1 cellular context compared by ENCODE assay signal in the genomic region with DNA sequence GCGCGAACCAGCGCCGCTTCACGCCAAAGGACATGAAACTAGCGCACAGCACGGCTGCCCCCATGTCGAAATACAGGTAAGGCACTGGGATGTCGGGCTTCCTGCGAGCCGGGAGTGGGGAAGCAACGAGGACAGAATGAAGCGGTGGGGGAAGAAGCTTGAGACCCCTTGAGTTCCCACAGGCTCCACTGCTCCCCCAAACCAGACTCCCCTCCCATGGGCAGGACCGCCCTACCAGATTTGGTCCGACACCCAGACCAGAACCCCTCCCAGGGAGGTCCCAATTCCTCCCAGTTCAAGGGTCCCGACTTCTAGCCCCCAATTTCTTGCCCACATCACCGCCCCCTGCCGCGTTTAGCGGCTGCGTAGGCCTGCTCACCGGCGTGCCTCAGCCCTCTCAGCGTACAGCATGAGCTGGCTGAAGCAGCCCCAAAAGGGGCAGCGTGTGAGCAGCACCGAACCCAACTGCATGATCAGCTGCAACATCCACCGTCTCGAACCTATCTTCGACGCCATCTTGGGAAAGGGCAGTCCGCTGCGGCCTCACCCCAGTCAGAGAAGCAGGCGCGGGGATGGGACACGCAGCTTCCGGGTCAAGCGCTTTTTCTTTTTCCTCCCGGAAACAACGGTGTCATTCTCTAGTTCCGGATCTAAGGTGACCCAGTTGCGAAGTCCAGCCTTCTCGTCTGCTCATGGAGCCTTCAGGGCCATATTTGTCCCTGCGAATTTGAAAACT.
TF ChIP-seq lines count a peak whose summit lies in the region.

A gene (minus strand): TSS at position 527 of the 736 bp plus-strand sequence. CDS start 11 bp downstream, at position 516.

TF ChIP-seq in K562, 482 proteins besides CTCF, POLR2A, EP300 and RAD21 (continued from another document and continues in another):
- TF ChIP-seq, protein P1, sequence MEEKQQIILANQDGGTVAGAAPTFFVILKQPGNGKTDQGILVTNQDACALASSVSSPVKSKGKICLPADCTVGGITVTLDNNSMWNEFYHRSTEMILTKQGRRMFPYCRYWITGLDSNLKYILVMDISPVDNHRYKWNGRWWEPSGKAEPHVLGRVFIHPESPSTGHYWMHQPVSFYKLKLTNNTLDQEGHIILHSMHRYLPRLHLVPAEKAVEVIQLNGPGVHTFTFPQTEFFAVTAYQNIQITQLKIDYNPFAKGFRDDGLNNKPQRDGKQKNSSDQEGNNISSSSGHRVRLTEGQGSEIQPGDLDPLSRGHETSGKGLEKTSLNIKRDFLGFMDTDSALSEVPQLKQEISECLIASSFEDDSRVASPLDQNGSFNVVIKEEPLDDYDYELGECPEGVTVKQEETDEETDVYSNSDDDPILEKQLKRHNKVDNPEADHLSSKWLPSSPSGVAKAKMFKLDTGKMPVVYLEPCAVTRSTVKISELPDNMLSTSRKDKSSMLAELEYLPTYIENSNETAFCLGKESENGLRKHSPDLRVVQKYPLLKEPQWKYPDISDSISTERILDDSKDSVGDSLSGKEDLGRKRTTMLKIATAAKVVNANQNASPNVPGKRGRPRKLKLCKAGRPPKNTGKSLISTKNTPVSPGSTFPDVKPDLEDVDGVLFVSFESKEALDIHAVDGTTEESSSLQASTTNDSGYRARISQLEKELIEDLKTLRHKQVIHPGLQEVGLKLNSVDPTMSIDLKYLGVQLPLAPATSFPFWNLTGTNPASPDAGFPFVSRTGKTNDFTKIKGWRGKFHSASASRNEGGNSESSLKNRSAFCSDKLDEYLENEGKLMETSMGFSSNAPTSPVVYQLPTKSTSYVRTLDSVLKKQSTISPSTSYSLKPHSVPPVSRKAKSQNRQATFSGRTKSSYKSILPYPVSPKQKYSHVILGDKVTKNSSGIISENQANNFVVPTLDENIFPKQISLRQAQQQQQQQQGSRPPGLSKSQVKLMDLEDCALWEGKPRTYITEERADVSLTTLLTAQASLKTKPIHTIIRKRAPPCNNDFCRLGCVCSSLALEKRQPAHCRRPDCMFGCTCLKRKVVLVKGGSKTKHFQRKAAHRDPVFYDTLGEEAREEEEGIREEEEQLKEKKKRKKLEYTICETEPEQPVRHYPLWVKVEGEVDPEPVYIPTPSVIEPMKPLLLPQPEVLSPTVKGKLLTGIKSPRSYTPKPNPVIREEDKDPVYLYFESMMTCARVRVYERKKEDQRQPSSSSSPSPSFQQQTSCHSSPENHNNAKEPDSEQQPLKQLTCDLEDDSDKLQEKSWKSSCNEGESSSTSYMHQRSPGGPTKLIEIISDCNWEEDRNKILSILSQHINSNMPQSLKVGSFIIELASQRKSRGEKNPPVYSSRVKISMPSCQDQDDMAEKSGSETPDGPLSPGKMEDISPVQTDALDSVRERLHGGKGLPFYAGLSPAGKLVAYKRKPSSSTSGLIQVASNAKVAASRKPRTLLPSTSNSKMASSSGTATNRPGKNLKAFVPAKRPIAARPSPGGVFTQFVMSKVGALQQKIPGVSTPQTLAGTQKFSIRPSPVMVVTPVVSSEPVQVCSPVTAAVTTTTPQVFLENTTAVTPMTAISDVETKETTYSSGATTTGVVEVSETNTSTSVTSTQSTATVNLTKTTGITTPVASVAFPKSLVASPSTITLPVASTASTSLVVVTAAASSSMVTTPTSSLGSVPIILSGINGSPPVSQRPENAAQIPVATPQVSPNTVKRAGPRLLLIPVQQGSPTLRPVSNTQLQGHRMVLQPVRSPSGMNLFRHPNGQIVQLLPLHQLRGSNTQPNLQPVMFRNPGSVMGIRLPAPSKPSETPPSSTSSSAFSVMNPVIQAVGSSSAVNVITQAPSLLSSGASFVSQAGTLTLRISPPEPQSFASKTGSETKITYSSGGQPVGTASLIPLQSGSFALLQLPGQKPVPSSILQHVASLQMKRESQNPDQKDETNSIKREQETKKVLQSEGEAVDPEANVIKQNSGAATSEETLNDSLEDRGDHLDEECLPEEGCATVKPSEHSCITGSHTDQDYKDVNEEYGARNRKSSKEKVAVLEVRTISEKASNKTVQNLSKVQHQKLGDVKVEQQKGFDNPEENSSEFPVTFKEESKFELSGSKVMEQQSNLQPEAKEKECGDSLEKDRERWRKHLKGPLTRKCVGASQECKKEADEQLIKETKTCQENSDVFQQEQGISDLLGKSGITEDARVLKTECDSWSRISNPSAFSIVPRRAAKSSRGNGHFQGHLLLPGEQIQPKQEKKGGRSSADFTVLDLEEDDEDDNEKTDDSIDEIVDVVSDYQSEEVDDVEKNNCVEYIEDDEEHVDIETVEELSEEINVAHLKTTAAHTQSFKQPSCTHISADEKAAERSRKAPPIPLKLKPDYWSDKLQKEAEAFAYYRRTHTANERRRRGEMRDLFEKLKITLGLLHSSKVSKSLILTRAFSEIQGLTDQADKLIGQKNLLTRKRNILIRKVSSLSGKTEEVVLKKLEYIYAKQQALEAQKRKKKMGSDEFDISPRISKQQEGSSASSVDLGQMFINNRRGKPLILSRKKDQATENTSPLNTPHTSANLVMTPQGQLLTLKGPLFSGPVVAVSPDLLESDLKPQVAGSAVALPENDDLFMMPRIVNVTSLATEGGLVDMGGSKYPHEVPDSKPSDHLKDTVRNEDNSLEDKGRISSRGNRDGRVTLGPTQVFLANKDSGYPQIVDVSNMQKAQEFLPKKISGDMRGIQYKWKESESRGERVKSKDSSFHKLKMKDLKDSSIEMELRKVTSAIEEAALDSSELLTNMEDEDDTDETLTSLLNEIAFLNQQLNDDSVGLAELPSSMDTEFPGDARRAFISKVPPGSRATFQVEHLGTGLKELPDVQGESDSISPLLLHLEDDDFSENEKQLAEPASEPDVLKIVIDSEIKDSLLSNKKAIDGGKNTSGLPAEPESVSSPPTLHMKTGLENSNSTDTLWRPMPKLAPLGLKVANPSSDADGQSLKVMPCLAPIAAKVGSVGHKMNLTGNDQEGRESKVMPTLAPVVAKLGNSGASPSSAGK (IDR thresholded peaks at IDR 0.05): 0 out of 2 replicates have a peak, but pooled peaks have one; percentile 32
- no peak for TF ChIP-seq RFX1 (IDR thresholded peaks at IDR 0.05)
- TF ChIP-seq, protein P2, sequence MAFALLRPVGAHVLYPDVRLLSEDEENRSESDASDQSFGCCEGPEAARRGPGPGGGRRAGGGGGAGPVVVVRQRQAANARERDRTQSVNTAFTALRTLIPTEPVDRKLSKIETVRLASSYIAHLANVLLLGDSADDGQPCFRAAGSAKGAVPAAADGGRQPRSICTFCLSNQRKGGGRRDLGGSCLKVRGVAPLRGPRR (CRISPR knock-in tag; IDR thresholded peaks at IDR 0.05): no peak
- TF ChIP-seq, protein P3, sequence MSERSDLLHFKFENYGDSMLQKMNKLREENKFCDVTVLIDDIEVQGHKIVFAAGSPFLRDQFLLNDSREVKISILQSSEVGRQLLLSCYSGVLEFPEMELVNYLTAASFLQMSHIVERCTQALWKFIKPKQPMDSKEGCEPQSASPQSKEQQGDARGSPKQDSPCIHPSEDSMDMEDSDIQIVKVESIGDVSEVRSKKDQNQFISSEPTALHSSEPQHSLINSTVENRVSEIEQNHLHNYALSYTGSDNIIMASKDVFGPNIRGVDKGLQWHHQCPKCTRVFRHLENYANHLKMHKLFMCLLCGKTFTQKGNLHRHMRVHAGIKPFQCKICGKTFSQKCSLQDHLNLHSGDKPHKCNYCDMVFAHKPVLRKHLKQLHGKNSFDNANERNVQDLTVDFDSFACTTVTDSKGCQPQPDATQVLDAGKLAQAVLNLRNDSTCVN (CRISPR knock-in tag; IDR thresholded peaks at IDR 0.05): no peak
- TF ChIP-seq ETV1 (tag; conservative IDR thresholded peaks at IDR 0.05; ENCODE audit: low read depth): peak; percentile 68
- TF ChIP-seq SUPT5H (IDR thresholded peaks at IDR 0.05): peak; percentile 84
- TF ChIP-seq, protein P4, sequence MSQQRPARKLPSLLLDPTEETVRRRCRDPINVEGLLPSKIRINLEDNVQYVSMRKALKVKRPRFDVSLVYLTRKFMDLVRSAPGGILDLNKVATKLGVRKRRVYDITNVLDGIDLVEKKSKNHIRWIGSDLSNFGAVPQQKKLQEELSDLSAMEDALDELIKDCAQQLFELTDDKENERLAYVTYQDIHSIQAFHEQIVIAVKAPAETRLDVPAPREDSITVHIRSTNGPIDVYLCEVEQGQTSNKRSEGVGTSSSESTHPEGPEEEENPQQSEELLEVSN (IDR thresholded peaks at IDR 0.05; ENCODE audit: borderline replicate concordance in 1 of 2, extremely low read depth in 1 of 2, insufficient read depth in 1 of 2, insufficient read length in 1 of 2, low read depth in 1 of 2, low read length in 1 of 2, poor library complexity in 1 of 2, severe bottlenecking in 1 of 2): peak; percentile 30 to 58
- TF ChIP-seq, protein P5, sequence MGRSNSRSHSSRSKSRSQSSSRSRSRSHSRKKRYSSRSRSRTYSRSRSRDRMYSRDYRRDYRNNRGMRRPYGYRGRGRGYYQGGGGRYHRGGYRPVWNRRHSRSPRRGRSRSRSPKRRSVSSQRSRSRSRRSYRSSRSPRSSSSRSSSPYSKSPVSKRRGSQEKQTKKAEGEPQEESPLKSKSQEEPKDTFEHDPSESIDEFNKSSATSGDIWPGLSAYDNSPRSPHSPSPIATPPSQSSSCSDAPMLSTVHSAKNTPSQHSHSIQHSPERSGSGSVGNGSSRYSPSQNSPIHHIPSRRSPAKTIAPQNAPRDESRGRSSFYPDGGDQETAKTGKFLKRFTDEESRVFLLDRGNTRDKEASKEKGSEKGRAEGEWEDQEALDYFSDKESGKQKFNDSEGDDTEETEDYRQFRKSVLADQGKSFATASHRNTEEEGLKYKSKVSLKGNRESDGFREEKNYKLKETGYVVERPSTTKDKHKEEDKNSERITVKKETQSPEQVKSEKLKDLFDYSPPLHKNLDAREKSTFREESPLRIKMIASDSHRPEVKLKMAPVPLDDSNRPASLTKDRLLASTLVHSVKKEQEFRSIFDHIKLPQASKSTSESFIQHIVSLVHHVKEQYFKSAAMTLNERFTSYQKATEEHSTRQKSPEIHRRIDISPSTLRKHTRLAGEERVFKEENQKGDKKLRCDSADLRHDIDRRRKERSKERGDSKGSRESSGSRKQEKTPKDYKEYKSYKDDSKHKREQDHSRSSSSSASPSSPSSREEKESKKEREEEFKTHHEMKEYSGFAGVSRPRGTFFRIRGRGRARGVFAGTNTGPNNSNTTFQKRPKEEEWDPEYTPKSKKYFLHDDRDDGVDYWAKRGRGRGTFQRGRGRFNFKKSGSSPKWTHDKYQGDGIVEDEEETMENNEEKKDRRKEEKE (IDR thresholded peaks at IDR 0.05; ENCODE audit: borderline replicate concordance in 1 of 2, control insufficient read depth in 1 of 2, low read depth in 2 of 2, low read length in 1 of 2): peak in 1 of 2 experiments; percentile 97; a peak in 2 of 4 replicates
- TF ChIP-seq, protein P6, sequence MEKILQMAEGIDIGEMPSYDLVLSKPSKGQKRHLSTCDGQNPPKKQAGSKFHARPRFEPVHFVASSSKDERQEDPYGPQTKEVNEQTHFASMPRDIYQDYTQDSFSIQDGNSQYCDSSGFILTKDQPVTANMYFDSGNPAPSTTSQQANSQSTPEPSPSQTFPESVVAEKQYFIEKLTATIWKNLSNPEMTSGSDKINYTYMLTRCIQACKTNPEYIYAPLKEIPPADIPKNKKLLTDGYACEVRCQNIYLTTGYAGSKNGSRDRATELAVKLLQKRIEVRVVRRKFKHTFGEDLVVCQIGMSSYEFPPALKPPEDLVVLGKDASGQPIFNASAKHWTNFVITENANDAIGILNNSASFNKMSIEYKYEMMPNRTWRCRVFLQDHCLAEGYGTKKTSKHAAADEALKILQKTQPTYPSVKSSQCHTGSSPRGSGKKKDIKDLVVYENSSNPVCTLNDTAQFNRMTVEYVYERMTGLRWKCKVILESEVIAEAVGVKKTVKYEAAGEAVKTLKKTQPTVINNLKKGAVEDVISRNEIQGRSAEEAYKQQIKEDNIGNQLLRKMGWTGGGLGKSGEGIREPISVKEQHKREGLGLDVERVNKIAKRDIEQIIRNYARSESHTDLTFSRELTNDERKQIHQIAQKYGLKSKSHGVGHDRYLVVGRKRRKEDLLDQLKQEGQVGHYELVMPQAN (IDR thresholded peaks at IDR 0.05; ENCODE audit: borderline replicate concordance): peak; percentile 73; the same call in 1 of the 2 replicates
- TF ChIP-seq, protein P7, sequence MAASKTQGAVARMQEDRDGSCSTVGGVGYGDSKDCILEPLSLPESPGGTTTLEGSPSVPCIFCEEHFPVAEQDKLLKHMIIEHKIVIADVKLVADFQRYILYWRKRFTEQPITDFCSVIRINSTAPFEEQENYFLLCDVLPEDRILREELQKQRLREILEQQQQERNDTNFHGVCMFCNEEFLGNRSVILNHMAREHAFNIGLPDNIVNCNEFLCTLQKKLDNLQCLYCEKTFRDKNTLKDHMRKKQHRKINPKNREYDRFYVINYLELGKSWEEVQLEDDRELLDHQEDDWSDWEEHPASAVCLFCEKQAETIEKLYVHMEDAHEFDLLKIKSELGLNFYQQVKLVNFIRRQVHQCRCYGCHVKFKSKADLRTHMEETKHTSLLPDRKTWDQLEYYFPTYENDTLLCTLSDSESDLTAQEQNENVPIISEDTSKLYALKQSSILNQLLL (CRISPR knock-in tag; IDR thresholded peaks at IDR 0.05; ENCODE audit: borderline replicate concordance): no peak
- TF ChIP-seq RFX5 (IDR thresholded peaks at IDR 0.05; ENCODE audit: low read depth, low read length): peak; percentile 74; the same call in 1 of the 2 replicates
- TF ChIP-seq TBL1XR1 (IDR thresholded peaks at IDR 0.05; ENCODE audit: low read length in 2 of 2): peak; percentile 74 to 86; a peak in 2 of 4 replicates
- TF ChIP-seq ZNF24 (IDR thresholded peaks at IDR 0.05): no peak; the same call in 1 of the 2 replicates
- peak; percentile 52 for TF ChIP-seq HNRNPLL (IDR thresholded peaks at IDR 0.05; ENCODE audit: low read depth, low read length, poor library complexity, severe bottlenecking)
- peak; percentile 80 for TF ChIP-seq JUND (IDR thresholded peaks at IDR 0.05; ENCODE audit: borderline replicate concordance, low read depth, low read length)
- TF ChIP-seq JUND (tag; IDR thresholded peaks at IDR 0.05; ENCODE audit: borderline replicate concordance, low read depth, low read length): peak; percentile 8; the same call in 1 of the 3 replicates
- TF ChIP-seq KLF16 (IDR thresholded peaks at IDR 0.05): no peak
- TF ChIP-seq RCOR1 (IDR thresholded peaks at IDR 0.05; ENCODE audit: borderline replicate concordance in 1 of 2, low read depth in 2 of 2, low read length in 2 of 2): peak; percentile 46 to 83; a peak in 3 of 4 replicates
- TF ChIP-seq, protein P8, sequence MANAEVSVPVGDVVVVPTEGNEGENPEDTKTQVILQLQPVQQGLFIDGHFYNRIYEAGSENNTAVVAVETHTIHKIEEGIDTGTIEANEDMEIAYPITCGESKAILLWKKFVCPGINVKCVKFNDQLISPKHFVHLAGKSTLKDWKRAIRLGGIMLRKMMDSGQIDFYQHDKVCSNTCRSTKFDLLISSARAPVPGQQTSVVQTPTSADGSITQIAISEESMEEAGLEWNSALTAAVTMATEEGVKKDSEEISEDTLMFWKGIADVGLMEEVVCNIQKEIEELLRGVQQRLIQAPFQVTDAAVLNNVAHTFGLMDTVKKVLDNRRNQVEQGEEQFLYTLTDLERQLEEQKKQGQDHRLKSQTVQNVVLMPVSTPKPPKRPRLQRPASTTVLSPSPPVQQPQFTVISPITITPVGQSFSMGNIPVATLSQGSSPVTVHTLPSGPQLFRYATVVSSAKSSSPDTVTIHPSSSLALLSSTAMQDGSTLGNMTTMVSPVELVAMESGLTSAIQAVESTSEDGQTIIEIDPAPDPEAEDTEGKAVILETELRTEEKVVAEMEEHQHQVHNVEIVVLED (CRISPR knock-in tag; IDR thresholded peaks at IDR 0.05): peak; percentile 76
